In the genomic region with DNA sequence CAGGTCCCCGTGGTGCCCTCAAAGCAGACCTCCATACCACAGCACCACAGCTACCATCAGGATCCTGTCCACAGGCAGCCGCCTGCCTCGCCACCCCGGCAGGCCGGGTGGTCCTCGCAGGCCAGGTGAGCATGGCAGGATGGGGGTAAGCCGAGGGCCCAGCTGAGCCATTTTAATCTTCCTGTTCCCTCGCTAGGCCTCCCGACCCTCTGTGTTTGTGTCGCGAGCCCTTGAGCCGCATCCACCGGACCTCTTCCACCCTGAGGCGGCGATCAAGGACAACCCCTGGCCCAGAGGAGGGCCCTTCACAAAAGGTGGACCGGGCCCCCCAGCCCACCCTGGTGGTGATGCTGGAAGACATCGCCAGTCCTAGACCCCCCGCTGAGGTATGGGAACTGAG, we compare ENCODE assay signal across 16 cellular contexts. TPM values are rescaled to one million over a fixed set of nuclear protein-coding genes. Genes with fewer than 3 reads are reported as not detected.
DNase-seq lines count a peak whose midpoint lies in the region; ATAC-seq, FAIRE-seq and TF ChIP-seq lines count a peak whose summit lies in the region.
"Had no signal": no experiment of that assay in that cellular context is flagged by ENCODE, and none has a peak within 500 bp of the region (broad histone marks: within the 10 kb centered on the region; RNA-seq: fewer than 3 reads in every experiment).

No MANE protein-coding gene starts in this region.

- BruUV-seq in IMR-90 (replicated peaks; lab: Mats Ljungman, UMichigan) (no TSS peak), GM12878 (replicated peaks; lab: Mats Ljungman, UMichigan) (no TSS peak)

- no peak overlapping the region for H4K5ac ChIP-seq in IMR-90 (ENCODE audit: low read depth, low read length)

- no peak overlapping the region for H2BK120ac ChIP-seq in IMR-90 (ENCODE audit: low read depth, low read length)

- no peak for TF ChIP-seq CTCF in IMR-90 (conservative IDR thresholded peaks at IDR 0.05; ENCODE audit: low read depth, low read length)
- no peak for TF ChIP-seq CTCF in GM12878 (IDR thresholded peaks at IDR 0.05 in 2 of 3, conservative IDR thresholded peaks at IDR 0.05 in 1 of 3; ENCODE audit: control insufficient read depth in 2 of 3, extremely low read depth in 1 of 3, insufficient read depth in 1 of 3, low read depth in 3 of 3, low read length in 3 of 3)
- TF ChIP-seq CTCF in nephron (IDR thresholded peaks at IDR 0.05; ENCODE audit: unreplicated experiment in 3 of 3): no peak
- TF ChIP-seq CTCF in mucosa of descending colon (IDR thresholded peaks at IDR 0.05): no peak

- TF ChIP-seq POLR2A in IMR-90 (IDR thresholded peaks at IDR 0.05; ENCODE audit: low read depth, low read length) (no peak), GM12878 (IDR thresholded peaks at IDR 0.05; ENCODE audit: low read depth, low read length) (no peak)

- H3K9me3 Mint-ChIP-seq in CD4-positive, CD25-positive, alpha-beta regulatory T cell: no peaks in the 10 kb centered on the region
- no peaks in the 10 kb centered on the region for H3K9me3 Mint-ChIP-seq in nephron

- H3K36me3 ChIP-seq in CD4-positive, CD25-positive, alpha-beta regulatory T cell (ENCODE audit: control insufficient read depth, insufficient read depth, low read length): peaks cover 39% of the 10 kb centered on the region
- H3K36me3 ChIP-seq in IMR-90 (ENCODE audit: control insufficient read depth, insufficient read depth, low read length) (peaks cover 30% of the 10 kb centered on the region), GM12878 (ENCODE audit: control insufficient read depth in 2 of 2, insufficient read depth in 2 of 2, low read length in 1 of 2) (peaks cover 13 to 24% of the 10 kb centered on the region in 2 experiments), mucosa of descending colon (ENCODE audit: low read depth) (peaks cover 4% of the 10 kb centered on the region)

- peaks cover 12% of the 10 kb centered on the region for H3K27me3 Mint-ChIP-seq in CD4-positive, CD25-positive, alpha-beta regulatory T cell
- no peaks in the 10 kb centered on the region for H3K27me3 Mint-ChIP-seq in nephron (ENCODE audit: low read depth)

- H3K4me3 ChIP-seq in CD4-positive, CD25-positive, alpha-beta regulatory T cell (ENCODE audit: low read depth, low read length): no peak overlapping the region
- H3K4me3 ChIP-seq in IMR-90 (ENCODE audit: insufficient read depth, low read depth, low read length) (no peak overlapping the region), GM12878 (no peak overlapping the region; the same call in 1 of the 2 replicates), mucosa of descending colon (no peak overlapping the region)

- dilution Hi-C loops in IMR-90 (cut with HindIII; ENCODE audit: low sequenced_read_pairs, unreplicated experiment): no loop called here

- WGBS in IMR-90 (ENCODE audit: extremely low coverage in 2 of 2, insufficient read length in 1 of 2), 2 experiments: 95% methylated on average over 9 of the region's 18 CpGs; no CpG with 5 or more reads in 1 of the 2 experiments
- 95% methylated on average over 16 of the region's 18 CpGs for WGBS in GM12878 (ENCODE audit: insufficient coverage, insufficient replicate concordance, low lambda C conversion rate, missing lambda C conversion rate)

- no peak for TF ChIP-seq RAD21 in IMR-90 (IDR thresholded peaks at IDR 0.05; ENCODE audit: low read length)
- no peak for TF ChIP-seq RAD21 in GM12878 (IDR thresholded peaks at IDR 0.05; ENCODE audit: insufficient read depth, low read depth, low read length)

- no peak overlapping the region for H2BK15ac ChIP-seq in IMR-90 (ENCODE audit: low read depth, low read length)

- no peaks in the 10 kb centered on the region for H3K9me3 ChIP-seq in CD4-positive, CD25-positive, alpha-beta regulatory T cell (ENCODE audit: control insufficient read depth in 2 of 2, low read length in 2 of 2)
- H3K9me3 ChIP-seq in IMR-90 (ENCODE audit: control insufficient read depth, insufficient read depth, low read length) (no peaks in the 10 kb centered on the region), GM12878 (replicated peaks; ENCODE audit: control insufficient read depth, insufficient read depth, low read length) (no peaks in the 10 kb centered on the region), mucosa of descending colon (no peaks in the 10 kb centered on the region)
- H3K9me3 ChIP-seq: thoracic aorta had no signal

- H3K9me1 ChIP-seq in IMR-90 (ENCODE audit: insufficient read depth, low read length): no peaks in the 10 kb centered on the region

- no peak for FAIRE-seq in GM12878 (lab: Jason Lieb, UNC)
- FAIRE-seq: bronchial epithelial cell had no signal

- H2AFZ ChIP-seq in IMR-90 (replicated peaks; ENCODE audit: low read length, poor library complexity): peak overlapping the region; percentile 41
- no peak overlapping the region for H2AFZ ChIP-seq in GM12878 (ENCODE audit: control insufficient read depth, low read depth, low read length)
- H2AFZ ChIP-seq: parathyroid adenoma had no signal

- CTCF ChIA-PET in IMR-90 (lab: Yijun Ruan, JAX): interaction anchor here (0.6 kb wide), 1 partner anchor 243 kb away, joined by 6 read pairs; no protein-coding TSS in a partner anchor
- CTCF ChIA-PET in GM12878 (lab: Yijun Ruan, JAX): interaction anchor here (0.7 to 1.3 kb wide), 4 partner anchors 20 to 246 kb away, joined by 3 to 4 read pairs (median 3); a partner anchor contains a TSS

- peak overlapping the region in 2 of 3 donors; percentile 90 to 91 for H3K27ac Mint-ChIP-seq in CD4-positive, CD25-positive, alpha-beta regulatory T cell
- H3K27ac Mint-ChIP-seq in nephron: peak overlapping the region in 2 of 3 experiments; percentile 75 to 85

- no peak overlapping the region for H4K8ac ChIP-seq in IMR-90 (ENCODE audit: low read depth in 2 of 2, low read length in 2 of 2)

- POLR2A ChIA-PET in IMR-90 (lab: Charles Lee; ENCODE audit: unreplicated experiment): no interaction called here
- POLR2A ChIA-PET in GM12878 (lab: Charles Lee): interaction anchor here (0.7 kb wide), 1 partner anchor 31 kb away, joined by 3 read pairs; no protein-coding TSS in a partner anchor

- peaks cover 0 to 44% (median 22%) of the 10 kb centered on the region in 4 donors for H3K4me1 Mint-ChIP-seq in CD4-positive, CD25-positive, alpha-beta regulatory T cell
- H3K4me1 Mint-ChIP-seq in nephron: peaks cover 23% of the 10 kb centered on the region

- H4K91ac ChIP-seq in IMR-90 (ENCODE audit: insufficient read depth, low read depth, low read length): no peak overlapping the region

- H3K9ac ChIP-seq in IMR-90 (ENCODE audit: low read depth, low read length) (no peak overlapping the region), GM12878 (ENCODE audit: control insufficient read depth, insufficient read depth, low read length) (peak overlapping the region; percentile 86; the same call in 1 of the 2 replicates)
- H3K9ac ChIP-seq: parathyroid adenoma had no signal

- H3K23ac ChIP-seq in IMR-90 (ENCODE audit: low read depth, low read length): peak overlapping the region; percentile 94; the same call in 1 of the 2 replicates

- in situ Hi-C loops in IMR-90 (cut with MboI; ENCODE audit: low sequenced_read_pairs) (no loop called here), GM12878 (cut with MboI) (loop anchor here (25.0 kb wide), 1 partner anchor 1235 kb away; no protein-coding TSS in a partner anchor)

- no peak overlapping the region for H2BK20ac ChIP-seq in IMR-90 (ENCODE audit: low read depth, low read length)

- H3K36me3 Mint-ChIP-seq in CD4-positive, CD25-positive, alpha-beta regulatory T cell: peaks cover 10% of the 10 kb centered on the region
- peaks cover 5% of the 10 kb centered on the region for H3K36me3 Mint-ChIP-seq in nephron (ENCODE audit: low read depth)

- H3K4me3 Mint-ChIP-seq in CD4-positive, CD25-positive, alpha-beta regulatory T cell: peak overlapping the region; percentile 83 to 91 (median 89)
- peak overlapping the region; percentile 91 to 93 (median 92) for H3K4me3 Mint-ChIP-seq in nephron

- RAD21 ChIA-PET in GM12878 (lab: Charles Lee; ENCODE audit: unreplicated experiment): no interaction called here

- no peak overlapping the region for H3K18ac ChIP-seq in IMR-90 (ENCODE audit: low read depth, low read length)

- H2AK9ac ChIP-seq in IMR-90 (replicated peaks; ENCODE audit: low read depth, low read length, poor library complexity): no peak overlapping the region

- H3K79me1 ChIP-seq in IMR-90 (ENCODE audit: low read depth in 1 of 2, low read length in 2 of 2): peaks cover 20 to 35% of the 10 kb centered on the region in 2 experiments

- no peak for DNase-seq in CD4-positive, CD25-positive, alpha-beta regulatory T cell
- DNase-seq in IMR-90 (no peak), GM12878 (ENCODE audit: low read depth, low spot score) (no peak), NCI-H1048 (lab: John Stamatoyannopoulos, UW) (no peak), mucosa of descending colon (no peak)
- DNase-seq: DMS 273 treated with DMSO at 0.1 percent for 48 hours; islet precursor cell; NCI-H2107; RPMI8226; stimulated activated CD4-positive, alpha-beta T cell treated with anti-CD3 and anti-CD28 coated beads, Interleukin-4, amount 100 ng/mL, for 4 hours had no signal

- H3K4me1 ChIP-seq in CD4-positive, CD25-positive, alpha-beta regulatory T cell (ENCODE audit: control insufficient read depth, insufficient read depth, low read length, poor library complexity, severe bottlenecking): peaks cover 26% of the 10 kb centered on the region
- peaks cover 10% of the 10 kb centered on the region; the same call in 1 of the 2 replicates for H3K4me1 ChIP-seq in IMR-90 (ENCODE audit: control insufficient read depth, insufficient read depth, low read length)
- peaks cover 22% of the 10 kb centered on the region for H3K4me1 ChIP-seq in GM12878 (ENCODE audit: control insufficient read depth, insufficient read depth, low read length)
- H3K4me1 ChIP-seq in mucosa of descending colon (ENCODE audit: low read depth): peaks cover 22% of the 10 kb centered on the region

- H3K4me2 ChIP-seq in IMR-90 (ENCODE audit: low read depth, low read length) (no peak overlapping the region), GM12878 (ENCODE audit: control insufficient read depth, insufficient read depth) (peak overlapping the region; percentile 95)

- peak overlapping the region; percentile 96 for H3K27ac ChIP-seq in CD4-positive, CD25-positive, alpha-beta regulatory T cell (ENCODE audit: insufficient read depth, low read length, poor library complexity, severe bottlenecking)
- H3K27ac ChIP-seq in IMR-90 (ENCODE audit: insufficient read depth, low read length) (no peak overlapping the region), GM12878 (ENCODE audit: control insufficient read depth, insufficient read depth) (0 out of 2 replicates have a peak overlapping the region, but pooled peaks have one; percentile 19)
- H3K27ac ChIP-seq: parathyroid adenoma had no signal

- no peak overlapping the region for H3K56ac ChIP-seq in IMR-90 (ENCODE audit: extremely low read depth, insufficient read depth, low read length)

- SMC1A ChIA-PET in GM12878 (lab: Charles Lee; ENCODE audit: uncharacterized antibody, unreplicated experiment): interaction anchor here (0.6 to 1.1 kb wide), 2 partner anchors 45 to 66 kb away, joined by 3 read pairs; no protein-coding TSS in a partner anchor

- H2AK5ac ChIP-seq in IMR-90 (ENCODE audit: low read depth, low read length): no peak overlapping the region

- no peak for TF ChIP-seq EP300 in GM12878 (IDR thresholded peaks at IDR 0.05; ENCODE audit: borderline replicate concordance in 1 of 2, control insufficient read depth in 1 of 2, low read depth in 2 of 2, low read length in 2 of 2)

- no peak for ATAC-seq in CD4-positive, CD25-positive, alpha-beta regulatory T cell (ENCODE audit: low read depth in 2 of 2)
- ATAC-seq in IMR-90 (ENCODE audit: low read depth): no peak
- no peak for ATAC-seq in GM12878
- ATAC-seq in GM18519 (IDR thresholded peaks at IDR 0.05; ENCODE audit: low FRiP score, unreplicated experiment): no peak
- no peak for ATAC-seq in GM19397 (IDR thresholded peaks at IDR 0.05; ENCODE audit: unreplicated experiment)
- no peak for ATAC-seq in mucosa of descending colon

- H2BK5ac ChIP-seq in IMR-90 (ENCODE audit: low read depth, low read length, poor library complexity, severe bottlenecking): no peak overlapping the region

- 0 out of 2 replicates have a peak overlapping the region, but pooled peaks have one; percentile 29 for H3K4ac ChIP-seq in IMR-90 (ENCODE audit: low read depth, low read length)

- no peaks in the 10 kb centered on the region for H3K27me3 ChIP-seq in CD4-positive, CD25-positive, alpha-beta regulatory T cell (ENCODE audit: control insufficient read depth, insufficient read depth, low read length)
- H3K27me3 ChIP-seq in IMR-90 (ENCODE audit: control insufficient read depth, insufficient read depth, low read length) (no peaks in the 10 kb centered on the region), GM12878 (replicated peaks in 1 of 2; ENCODE audit: control insufficient read depth in 2 of 2, insufficient read depth in 2 of 2, low read length in 1 of 2) (no peaks in the 10 kb centered on the region)

- intact Hi-C loops in IMR-90 (cut with micrococcal nuclease): no loop called here
- intact Hi-C loops in GM12878 (cut with micrococcal nuclease; ENCODE audit: unreplicated experiment): loop anchor here (10.0 kb wide), 3 partner anchors 78 to 272 kb away; a partner anchor contains a TSS
- intact Hi-C loops in mucosa of descending colon (cut with DNase I, micrococcal nuclease): no loop called here

- H3K14ac ChIP-seq in IMR-90 (replicated peaks; ENCODE audit: low read depth, low read length): no peak overlapping the region

- peaks cover 21% of the 10 kb centered on the region for H3K79me2 ChIP-seq in GM12878 (ENCODE audit: control insufficient read depth, insufficient read depth, low read length)

- H4K20me1 ChIP-seq in IMR-90 (ENCODE audit: insufficient read depth, low read length): no peaks in the 10 kb centered on the region; the same call in 1 of the 2 replicates
- no peaks in the 10 kb centered on the region for H4K20me1 ChIP-seq in GM12878 (ENCODE audit: control insufficient read depth, insufficient read depth)

RNA-seq across cellular contexts. Expression of a gene that starts 2.0 kb away (rescaled TPM):
- 104 TPM for total RNA-seq in CD4-positive, CD25-positive, alpha-beta regulatory T cell
- polyA plus RNA-seq in CD4-positive, CD25-positive, alpha-beta regulatory T cell: 10 to 100 TPM; 12.7 to 15.5 (median 13.8) TPM
- total RNA-seq in IMR-90 (2012; rRNA removed): 1.4 and 2.2 TPM in 2 replicates
- polyA plus RNA-seq in IMR-90 (2012; rRNA removed): 11.8 and 11.9 TPM in 2 replicates
- 8.8 and 11.3 TPM in 2 replicates for polyA plus RNA-seq in IMR-90 (2012; cell fraction: cytosol; rRNA removed)
- polyA plus RNA-seq in IMR-90 (2012; cell fraction: nucleus; rRNA removed; ENCODE audit: low replicate concordance): 43.3 and 60.6 TPM in 2 replicates
- 26.8 and 27.4 TPM in 2 replicates for total RNA-seq in GM12878 (2013; cell fraction: nucleolus; rRNA removed)
- total RNA-seq in GM12878 (2014; rRNA removed): 16.3 and 18.8 TPM in 2 replicates
- total RNA-seq in GM12878 (2014; rRNA removed; fragmentation: Illumina TruSeq; extraction: Trizol): 8.4 and 9.4 TPM in 2 replicates
- 58.5 and 66.8 TPM in 2 replicates for total RNA-seq in GM12878 (2021)
- 15.9 TPM for polyA plus RNA-seq in GM12878 (2011; ENCODE audit: low read depth)
- 8.7 and 12.3 TPM in 2 replicates for polyA plus RNA-seq in GM12878 (2011; rRNA removed)
- 11.7 and 12.4 TPM in 2 replicates for polyA plus RNA-seq in GM12878 (2011; cell fraction: cytosol; rRNA removed)
- polyA plus RNA-seq in GM12878 (2011; cell fraction: nucleus; rRNA removed): 72.9 and 93.5 TPM in 2 replicates
- polyA plus RNA-seq in GM12878 (2012): 37.7 and 38.0 TPM in 2 replicates
- polyA plus RNA-seq in GM12878 (2014; fragmentation: Illumina TruSeq; extraction: Trizol): 15.6 and 19.5 TPM in 2 replicates
- 1 to 10 TPM; 2.5 to 8.7 TPM for polyA plus RNA-seq in GM12878 (2014; fragmentation: Nextera tagmentation; extraction: Ambion mirVana)
- 41.3 and 43.5 TPM in 2 replicates for polyA plus RNA-seq in GM12878 (2014; rRNA removed)
- polyA plus RNA-seq in GM12878 (2016; fragmentation: Nextera tagmentation; extraction: Ambion mirVana): 10 to 100 TPM; 28.9 to 31.9 TPM
- polyA minus RNA-seq in GM12878 (2011; rRNA and poly(A)+ RNA removed): 6.6 and 7.9 TPM in 2 replicates
- polyA minus RNA-seq in GM12878 (2011; cell fraction: cytosol; rRNA and poly(A)+ RNA removed): 9.4 and 10.1 TPM in 2 replicates
- polyA minus RNA-seq in GM12878 (2011; cell fraction: nucleus; rRNA and poly(A)+ RNA removed): 23.7 and 35.2 TPM in 2 replicates
- total RNA-seq in mucosa of descending colon: 10 to 100 TPM; 42.1 to 65.6 (median 45.6) TPM

RNA-seq across cellular contexts. Expression of a gene that starts 5.5 kb away (rescaled TPM):
- total RNA-seq in CD4-positive, CD25-positive, alpha-beta regulatory T cell: 179 TPM
- 1 to 10 TPM; 2.3 to 4.2 (median 3.3) TPM for polyA plus RNA-seq in CD4-positive, CD25-positive, alpha-beta regulatory T cell
- total RNA-seq in IMR-90 (2012; rRNA removed) (2.0 and 2.8 TPM in 2 replicates), GM12878 (2014; rRNA removed) (19.0 and 23.7 TPM in 2 replicates), GM12878 (2014; rRNA removed; fragmentation: Illumina TruSeq; extraction: Trizol) (13.5 and 15.7 TPM in 2 replicates), GM12878 (2021) (82.5 and 87.6 TPM in 2 replicates), mucosa of descending colon (10 to 100 TPM; 82.6 to 97.1 (median 85.8) TPM)
- polyA plus RNA-seq in IMR-90 (2012; rRNA removed) (20.5 and 22.4 TPM in 2 replicates), GM12878 (2011; rRNA removed) (8.1 and 13.6 TPM in 2 replicates), GM12878 (2014; fragmentation: Illumina TruSeq; extraction: Trizol) (17.0 and 28.4 TPM in 2 replicates), GM12878 (2014; fragmentation: Nextera tagmentation; extraction: Ambion mirVana) (under 1 TPM; 0.45 to 0.95 TPM), GM12878 (2014; rRNA removed) (41.1 and 52.4 TPM in 2 replicates), GM12878 (2016; fragmentation: Nextera tagmentation; extraction: Ambion mirVana) (1 to 10 TPM; 5.9 to 6.7 TPM)
- polyA plus RNA-seq in IMR-90 (2012; cell fraction: cytosol; rRNA removed): 15.0 and 18.0 TPM in 2 replicates
- polyA plus RNA-seq in IMR-90 (2012; cell fraction: nucleus; rRNA removed; ENCODE audit: low replicate concordance): 64.6 and 100 TPM in 2 replicates
- total RNA-seq in GM12878 (2013; cell fraction: nucleolus; rRNA removed): 116 and 142 TPM in 2 replicates
- 30.6 TPM for polyA plus RNA-seq in GM12878 (2011; ENCODE audit: low read depth)
- polyA plus RNA-seq in GM12878 (2011; cell fraction: cytosol; rRNA removed): 12.3 and 14.0 TPM in 2 replicates
- polyA plus RNA-seq in GM12878 (2011; cell fraction: nucleus; rRNA removed): 184 and 210 TPM in 2 replicates
- polyA plus RNA-seq in GM12878 (2012): 44.9 and 56.9 TPM in 2 replicates
- polyA minus RNA-seq in GM12878 (2011; rRNA and poly(A)+ RNA removed): 17.2 and 38.3 TPM in 2 replicates
- 19.2 and 24.1 TPM in 2 replicates for polyA minus RNA-seq in GM12878 (2011; cell fraction: cytosol; rRNA and poly(A)+ RNA removed)
- 70.4 and 98.9 TPM in 2 replicates for polyA minus RNA-seq in GM12878 (2011; cell fraction: nucleus; rRNA and poly(A)+ RNA removed)

RNA-seq across cellular contexts. Expression of a gene that starts 42.5 kb away (rescaled TPM):
- total RNA-seq in CD4-positive, CD25-positive, alpha-beta regulatory T cell: 14.0 TPM
- polyA plus RNA-seq in CD4-positive, CD25-positive, alpha-beta regulatory T cell: 10 to 100 TPM in 2 of 4 donors, 1 to 10 TPM in 2; 8.1 to 16.0 (median 12.2) TPM
- total RNA-seq in IMR-90 (2012; rRNA removed) (1.9 and 2.7 TPM in 2 replicates), GM12878 (2014; rRNA removed) (10.7 and 11.5 TPM in 2 replicates), GM12878 (2014; rRNA removed; fragmentation: Illumina TruSeq; extraction: Trizol) (6.8 and 7.0 TPM in 2 replicates), GM12878 (2021) (12.4 and 13.2 TPM in 2 replicates), mucosa of descending colon (10 to 100 TPM in 2 of 3 donors, 1 to 10 TPM in 1; 7.6 to 10.7 (median 10.5) TPM)
- polyA plus RNA-seq in IMR-90 (2012; rRNA removed) (2.9 and 3.8 TPM in 2 replicates), GM12878 (2011; rRNA removed) (6.4 and 7.6 TPM in 2 replicates), GM12878 (2014; fragmentation: Illumina TruSeq; extraction: Trizol) (7.2 and 8.2 TPM in 2 replicates), GM12878 (2014; fragmentation: Nextera tagmentation; extraction: Ambion mirVana) (1 to 10 TPM; 4.7 to 6.3 TPM), GM12878 (2014; rRNA removed) (9.1 and 9.5 TPM in 2 replicates), GM12878 (2016; fragmentation: Nextera tagmentation; extraction: Ambion mirVana) (1 to 10 TPM; 8.8 to 9.9 TPM)
- 2.1 and 3.8 TPM in 2 replicates for polyA plus RNA-seq in IMR-90 (2012; cell fraction: cytosol; rRNA removed)
- 3.3 and 5.2 TPM in 2 replicates for polyA plus RNA-seq in IMR-90 (2012; cell fraction: nucleus; rRNA removed; ENCODE audit: low replicate concordance)
- total RNA-seq in GM12878 (2013; cell fraction: nucleolus; rRNA removed): 8.7 and 9.3 TPM in 2 replicates
- polyA plus RNA-seq in GM12878 (2011; ENCODE audit: low read depth): 3.3 TPM
- polyA plus RNA-seq in GM12878 (2011; cell fraction: cytosol; rRNA removed): 8.6 and 10.9 TPM in 2 replicates
- 10.5 and 15.1 TPM in 2 replicates for polyA plus RNA-seq in GM12878 (2011; cell fraction: nucleus; rRNA removed)
- polyA plus RNA-seq in GM12878 (2012): 4.9 and 5.7 TPM in 2 replicates
- polyA minus RNA-seq in GM12878 (2011; rRNA and poly(A)+ RNA removed): 7.9 and 15.4 TPM in 2 replicates
- polyA minus RNA-seq in GM12878 (2011; cell fraction: cytosol; rRNA and poly(A)+ RNA removed): 4.7 and 6.8 TPM in 2 replicates
- polyA minus RNA-seq in GM12878 (2011; cell fraction: nucleus; rRNA and poly(A)+ RNA removed): 5.2 and 10.3 TPM in 2 replicates

RNA-seq across cellular contexts. Expression of a gene that starts 46.3 kb away (rescaled TPM):
- total RNA-seq in CD4-positive, CD25-positive, alpha-beta regulatory T cell: 83.0 TPM
- 10 to 100 TPM in 1 of 4 donors, 1 to 10 TPM in 3; 4.9 to 12.4 (median 7.5) TPM for polyA plus RNA-seq in CD4-positive, CD25-positive, alpha-beta regulatory T cell
- total RNA-seq in IMR-90 (2012; rRNA removed) (4.5 and 6.4 TPM in 2 replicates), GM12878 (2014; rRNA removed) (12.0 and 12.8 TPM in 2 replicates), GM12878 (2014; rRNA removed; fragmentation: Illumina TruSeq; extraction: Trizol) (3.3 and 4.0 TPM in 2 replicates), GM12878 (2021) (48.1 and 58.4 TPM in 2 replicates), mucosa of descending colon (10 to 100 TPM; 64.8 to 88.9 (median 65.4) TPM)
- polyA plus RNA-seq in IMR-90 (2012; rRNA removed) (8.2 and 8.9 TPM in 2 replicates), GM12878 (2011; rRNA removed) (1.7 and 2.6 TPM in 2 replicates), GM12878 (2014; fragmentation: Illumina TruSeq; extraction: Trizol) (7.1 and 11.2 TPM in 2 replicates), GM12878 (2014; fragmentation: Nextera tagmentation; extraction: Ambion mirVana) (under 1 TPM; 0.24 to 0.31 TPM), GM12878 (2014; rRNA removed) (12.5 and 22.3 TPM in 2 replicates), GM12878 (2016; fragmentation: Nextera tagmentation; extraction: Ambion mirVana) (10 to 100 TPM; 35.7 to 45.8 TPM)
- polyA plus RNA-seq in IMR-90 (2012; cell fraction: cytosol; rRNA removed): 3.1 and 6.8 TPM in 2 replicates
- 15.4 and 26.0 TPM in 2 replicates for polyA plus RNA-seq in IMR-90 (2012; cell fraction: nucleus; rRNA removed; ENCODE audit: low replicate concordance)
- 32.7 and 35.5 TPM in 2 replicates for total RNA-seq in GM12878 (2013; cell fraction: nucleolus; rRNA removed)
- 6.8 TPM for polyA plus RNA-seq in GM12878 (2011; ENCODE audit: low read depth)
- polyA plus RNA-seq in GM12878 (2011; cell fraction: cytosol; rRNA removed): 2.0 and 2.9 TPM in 2 replicates
- polyA plus RNA-seq in GM12878 (2011; cell fraction: nucleus; rRNA removed): 20.1 and 27.5 TPM in 2 replicates
- polyA plus RNA-seq in GM12878 (2012): 12.1 and 17.7 TPM in 2 replicates
- polyA minus RNA-seq in GM12878 (2011; rRNA and poly(A)+ RNA removed): 10.6 TPM in 2 replicates
- polyA minus RNA-seq in GM12878 (2011; cell fraction: cytosol; rRNA and poly(A)+ RNA removed): 14.4 and 16.1 TPM in 2 replicates
- polyA minus RNA-seq in GM12878 (2011; cell fraction: nucleus; rRNA and poly(A)+ RNA removed): 12.8 and 23.9 TPM in 2 replicates
